In the genomic region with DNA sequence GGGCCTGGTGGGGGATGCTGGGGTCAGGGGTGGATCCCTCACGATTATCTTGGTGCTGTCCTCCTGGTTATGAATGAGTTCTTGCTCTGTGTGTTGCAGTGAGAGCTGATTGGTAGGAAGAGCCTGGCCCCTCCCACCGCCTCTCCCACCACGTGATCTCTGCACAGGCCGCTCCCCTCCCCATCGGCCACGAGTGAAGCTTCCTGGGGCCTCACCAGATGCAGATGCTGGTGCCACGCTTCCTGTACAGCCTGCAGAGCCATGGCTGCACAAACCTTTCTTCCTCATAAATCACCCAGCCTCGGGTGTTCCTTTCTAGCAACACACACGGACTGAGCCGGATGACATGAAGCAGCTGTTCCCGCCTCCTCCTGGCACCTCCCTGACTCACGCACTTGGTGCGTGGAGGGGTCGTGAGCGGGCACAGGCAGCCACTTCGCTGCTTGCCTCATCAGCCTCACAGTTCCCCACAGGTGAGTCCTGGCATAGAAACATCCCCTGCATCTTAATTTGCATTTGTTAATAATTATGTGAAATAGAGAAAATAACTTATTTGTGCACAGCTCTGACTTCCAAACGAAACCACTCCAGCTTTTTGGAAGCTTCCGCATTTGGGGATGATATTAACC, we compare ENCODE assay signal across 18 cellular contexts.
DNase-seq lines count a peak whose midpoint lies in the region; FAIRE-seq and TF ChIP-seq lines count a peak whose summit lies in the region.
"Had no signal": no experiment of that assay in that cellular context is flagged by ENCODE, and none has a peak within 500 bp of the region (broad histone marks: within the 10 kb centered on the region; RNA-seq: fewer than 3 reads in every experiment).

No MANE protein-coding gene starts in this region.

- no peaks in the 10 kb centered on the region for H3K9me3 ChIP-seq in DOHH2 (ENCODE audit: control insufficient read depth, insufficient read depth, low read length)
- H3K9me3 ChIP-seq: BE2C, SJCRH30, transverse colon had no signal

- H3K4me2 ChIP-seq in DOHH2 (ENCODE audit: low read length) = 0 out of 2 replicates have a peak overlapping the region, but pooled peaks have one; percentile 3

- no peaks in the 10 kb centered on the region for H3K36me3 ChIP-seq in DOHH2 (ENCODE audit: control insufficient read depth, low read length)
- H3K36me3 ChIP-seq: BE2C, SJCRH30, transverse colon had no signal

- no peaks in the 10 kb centered on the region for H4K20me1 ChIP-seq in DOHH2 (ENCODE audit: control insufficient read depth, insufficient read depth, low read depth, low read length)

- FAIRE-seq in HTR-8/SVneo (lab: Jason Lieb, UNC) = no peak
- FAIRE-seq: colon had no signal

- no peak overlapping the region for H3K4me3 Mint-ChIP-seq in mesothelial cell of epicardium
- H3K4me3 Mint-ChIP-seq: natural killer cell had no signal

- peaks cover 25% of the 10 kb centered on the region for H3K4me1 ChIP-seq in DOHH2 (ENCODE audit: control insufficient read depth, low read length)
- H3K4me1 ChIP-seq: BE2C, SJCRH30, transverse colon had no signal

- H3K9me3 Mint-ChIP-seq in mesothelial cell of epicardium = no peaks in the 10 kb centered on the region
- H3K9me3 Mint-ChIP-seq: IgD-negative memory B cell, natural killer cell had no signal

- no peak overlapping the region for H3K27ac Mint-ChIP-seq in mesothelial cell of epicardium
- H3K27ac Mint-ChIP-seq: IgD-negative memory B cell, natural killer cell had no signal

- TF ChIP-seq CTCF in DOHH2 (IDR thresholded peaks at IDR 0.05; ENCODE audit: low read depth, low read length, poor library complexity, severe bottlenecking) (no peak), mesothelial cell of epicardium (IDR thresholded peaks at IDR 0.05; ENCODE audit: unreplicated experiment) (no peak), GM10266 (IDR thresholded peaks at IDR 0.05; ENCODE audit: control insufficient read depth, insufficient read depth, low read depth, missing control alignments) (no peak)

- POLR2A ChIA-PET in HEK293T (lab: Yijun Ruan, JAX) = no interaction called here

- H3K4me3 ChIP-seq in DOHH2 (ENCODE audit: low read length) = no peak overlapping the region
- H3K4me3 ChIP-seq: SJCRH30, transverse colon had no signal

- no peak overlapping the region for H3K27ac ChIP-seq in DOHH2 (ENCODE audit: low read depth, low read length)
- H3K27ac ChIP-seq: SJCRH30, transverse colon had no signal

- no peaks in the 10 kb centered on the region for H3K9me2 ChIP-seq in DOHH2 (replicated peaks; ENCODE audit: control insufficient read depth, low read length)

- H3K79me2 ChIP-seq in DOHH2 (ENCODE audit: control insufficient read depth, low read length) = no peaks in the 10 kb centered on the region

- DNase-seq in HEK293T (ENCODE audit: extremely low spot score) = peak; percentile 20
- peak; percentile 88 for DNase-seq in NCI-H510A treated with DMSO at 0.1 percent for 48 hours (lab: John Stamatoyannopoulos, UW)
- peak; percentile 71 for DNase-seq in left kidney (ENCODE audit: low read depth, low spot score)
- DNase-seq in stimulated activated CD4-positive, alpha-beta T cell treated with anti-CD3 and anti-CD28 coated beads, Interleukin-2, amount 100 ng/mL, for 24 hours = no peak
- DNase-seq in mesothelial cell of epicardium (ENCODE audit: low spot score in 2 of 2, unreplicated experiment in 2 of 2) = no peak
- no peak for DNase-seq in GM10266 (ENCODE audit: extremely low spot score)
- no peak for DNase-seq in HTR-8/SVneo (ENCODE audit: insufficient read length, low spot score)
- DNase-seq: activated effector memory CD4-positive, alpha-beta T cell treated with Interleukin-2 at 50 U/mL for 16 hours; BE2C; natural killer cell; NCI-H1694; stimulated activated CD4-positive, alpha-beta T cell treated with anti-CD3 and anti-CD28 coated beads, Interleukin-1b, Interleukin-23, amount 100 ng/mL, for 48 hours; stimulated activated CD8-positive, alpha-beta memory T cell treated with anti-CD3 and anti-CD28 coated beads, Interleukin-4, amount 100 ng/mL, for 48 hours; transverse colon had no signal

- peaks cover 58% of the 10 kb centered on the region for H3K27me3 Mint-ChIP-seq in mesothelial cell of epicardium (ENCODE audit: low read depth)
- H3K27me3 Mint-ChIP-seq: IgD-negative memory B cell had no signal

- CTCF ChIA-PET in HEK293T (lab: Yijun Ruan, JAX) = no interaction called here

- H3F3A ChIP-seq in DOHH2 (ENCODE audit: control insufficient read depth, insufficient read depth) = peaks cover 3% of the 10 kb centered on the region; the same call in 1 of the 2 replicates

- no peaks in the 10 kb centered on the region for H3K4me1 Mint-ChIP-seq in mesothelial cell of epicardium
- H3K4me1 Mint-ChIP-seq: natural killer cell had no signal

- H3K27me3 ChIP-seq in DOHH2 (ENCODE audit: control insufficient read depth, low read length) = no peaks in the 10 kb centered on the region; the same call in 1 of the 2 replicates
- H3K27me3 ChIP-seq: BE2C, SJCRH30 had no signal

- H3K36me3 Mint-ChIP-seq in mesothelial cell of epicardium = no peaks in the 10 kb centered on the region
- H3K36me3 Mint-ChIP-seq: IgD-negative memory B cell, natural killer cell had no signal

TF ChIP-seq in HEK293T, 16 proteins besides CTCF, POLR2A, EP300 and RAD21:
- TF ChIP-seq ARNT (IDR thresholded peaks at IDR 0.05) (no peak), L3MBTL2 (conservative IDR thresholded peaks at IDR 0.05) (no peak)
- TF ChIP-seq, protein P1, sequence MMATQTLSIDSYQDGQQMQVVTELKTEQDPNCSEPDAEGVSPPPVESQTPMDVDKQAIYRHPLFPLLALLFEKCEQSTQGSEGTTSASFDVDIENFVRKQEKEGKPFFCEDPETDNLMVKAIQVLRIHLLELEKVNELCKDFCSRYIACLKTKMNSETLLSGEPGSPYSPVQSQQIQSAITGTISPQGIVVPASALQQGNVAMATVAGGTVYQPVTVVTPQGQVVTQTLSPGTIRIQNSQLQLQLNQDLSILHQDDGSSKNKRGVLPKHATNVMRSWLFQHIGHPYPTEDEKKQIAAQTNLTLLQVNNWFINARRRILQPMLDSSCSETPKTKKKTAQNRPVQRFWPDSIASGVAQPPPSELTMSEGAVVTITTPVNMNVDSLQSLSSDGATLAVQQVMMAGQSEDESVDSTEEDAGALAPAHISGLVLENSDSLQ (IDR thresholded peaks at IDR 0.05) = no peak

Comparison
In these comparisons a context has a peak if more than half of its experiments do, and no peak if none do; other contexts are left out.
1. DNase-seq: peak in HEK293T (single experiment), NCI-H510A treated with DMSO at 0.1 percent for 48 hours (single experiment) and left kidney (single experiment); none in stimulated activated CD4-positive, alpha-beta T cell treated with anti-CD3 and anti-CD28 coated beads, Interleukin-2, amount 100 ng/mL, for 24 hours (0 of 2), mesothelial cell of epicardium (0 of 2), GM10266 (single experiment) and HTR-8/SVneo (single experiment).